Comparison of ENCODE assay signal across 1 cellular context in genomic region chr1:175839678-175840669, GRCh38.
TF ChIP-seq lines count a peak whose summit lies in the region.

No MANE protein-coding gene starts in this region.

TF ChIP-seq in HEK293, 187 proteins besides CTCF, POLR2A, EP300 and RAD21 (continued from another document and continues in another):
- TF ChIP-seq ZBTB11 (tag by site-specific recombination; conservative IDR thresholded peaks at IDR 0.05; ENCODE audit: low read depth) = no peak
- no peak for TF ChIP-seq YY2 (tag by site-specific recombination; IDR thresholded peaks at IDR 0.05)
- no peak for TF ChIP-seq ZFP37 (tag by site-specific recombination; IDR thresholded peaks at IDR 0.05)
- no peak for TF ChIP-seq ZNF214 (tag by site-specific recombination; IDR thresholded peaks at IDR 0.05; ENCODE audit: borderline replicate concordance)
- TF ChIP-seq ZNF292 (tag by site-specific recombination; IDR thresholded peaks at IDR 0.05; ENCODE audit: borderline replicate concordance, low read depth) = no peak
- TF ChIP-seq ZNF426 (tag by site-specific recombination; IDR thresholded peaks at IDR 0.05) = no peak
- TF ChIP-seq ZNF324 (tag by site-specific recombination; IDR thresholded peaks at IDR 0.05) = peak; percentile 65; the same call in 1 of the 2 replicates
- peak; percentile 75 for TF ChIP-seq IKZF3 (tag by site-specific recombination; IDR thresholded peaks at IDR 0.05)
- TF ChIP-seq ZNF354C (tag by site-specific recombination; IDR thresholded peaks at IDR 0.05; ENCODE audit: borderline replicate concordance, low read depth) = no peak
- no peak for TF ChIP-seq ZFHX2 (tag by site-specific recombination; conservative IDR thresholded peaks at IDR 0.05)
- peak; percentile 73; the same call in 1 of the 2 replicates for TF ChIP-seq ZNF394 (tag by site-specific recombination; IDR thresholded peaks at IDR 0.05; ENCODE audit: borderline replicate concordance)
- no peak for TF ChIP-seq ZNF530 (tag by site-specific recombination; IDR thresholded peaks at IDR 0.05; ENCODE audit: low read depth)
- TF ChIP-seq ZNF302 (tag by site-specific recombination; IDR thresholded peaks at IDR 0.05; ENCODE audit: low read depth) = no peak
- no peak for TF ChIP-seq ZNF202 (tag by site-specific recombination; IDR thresholded peaks at IDR 0.05; ENCODE audit: borderline replicate concordance)
- peak; percentile 86; the same call in 1 of the 2 replicates for TF ChIP-seq OVOL3 (tag by site-specific recombination; IDR thresholded peaks at IDR 0.05)
- TF ChIP-seq ZNF350 (tag by site-specific recombination; IDR thresholded peaks at IDR 0.05) = no peak
- TF ChIP-seq ZNF639 (tag by site-specific recombination; IDR thresholded peaks at IDR 0.05) = peak; percentile 73
- no peak for TF ChIP-seq ZNF692 (tag by site-specific recombination; IDR thresholded peaks at IDR 0.05)
- TF ChIP-seq ZNF670 (tag by site-specific recombination; IDR thresholded peaks at IDR 0.05; ENCODE audit: low read depth) = no peak
- TF ChIP-seq HOXD13 (CRISPR knock-in tag; IDR thresholded peaks at IDR 0.05; ENCODE audit: borderline replicate concordance) = no peak
- TF ChIP-seq ZNF580 (tag by site-specific recombination; IDR thresholded peaks at IDR 0.05) = no peak
- TF ChIP-seq ZNF148 (tag by site-specific recombination; IDR thresholded peaks at IDR 0.05; ENCODE audit: borderline replicate concordance) = no peak
- no peak for TF ChIP-seq ZNF223 (tag by site-specific recombination; IDR thresholded peaks at IDR 0.05)
- TF ChIP-seq ZNF645 (tag by site-specific recombination; IDR thresholded peaks at IDR 0.05) = no peak
- TF ChIP-seq GFI1B (tag by site-specific recombination; IDR thresholded peaks at IDR 0.05) = peak; percentile 95
- no peak for TF ChIP-seq TCF7L2 (IDR thresholded peaks at IDR 0.05; ENCODE audit: borderline replicate concordance, low read depth, low read length)
- no peak for TF ChIP-seq ZSCAN23 (tag by site-specific recombination; IDR thresholded peaks at IDR 0.05)
- no peak for TF ChIP-seq RBAK (tag by site-specific recombination; IDR thresholded peaks at IDR 0.05)
- TF ChIP-seq ZNF416 (tag by site-specific recombination; IDR thresholded peaks at IDR 0.05) = no peak
- no peak for TF ChIP-seq ZNF488 (tag by site-specific recombination; IDR thresholded peaks at IDR 0.05)
- TF ChIP-seq HIC1 (tag by site-specific recombination; IDR thresholded peaks at IDR 0.05) = no peak
- TF ChIP-seq HOXC10 (CRISPR knock-in tag; IDR thresholded peaks at IDR 0.05) = no peak
- peak; percentile 68 for TF ChIP-seq FEZF1 (tag by site-specific recombination; IDR thresholded peaks at IDR 0.05)
- TF ChIP-seq ZNF514 (tag by site-specific recombination; IDR thresholded peaks at IDR 0.05) = no peak
- TF ChIP-seq ZNF629 (tag by site-specific recombination; IDR thresholded peaks at IDR 0.05) = peak; percentile 83
- no peak for TF ChIP-seq ZNF777 (tag by site-specific recombination; IDR thresholded peaks at IDR 0.05; ENCODE audit: borderline replicate concordance)
- no peak for TF ChIP-seq ZNF114 (tag by site-specific recombination; IDR thresholded peaks at IDR 0.05)
- peak; percentile 79 for TF ChIP-seq WT1 (tag by site-specific recombination; IDR thresholded peaks at IDR 0.05)
- no peak for TF ChIP-seq GLIS2 (tag by site-specific recombination; IDR thresholded peaks at IDR 0.05)
- peak; percentile 51; the same call in 1 of the 2 replicates for TF ChIP-seq ZXDB (tag by site-specific recombination; IDR thresholded peaks at IDR 0.05)
- no peak for TF ChIP-seq ZNF23 (tag by site-specific recombination; IDR thresholded peaks at IDR 0.05; ENCODE audit: borderline replicate concordance)
- peak; percentile 62 for TF ChIP-seq GLIS1 (tag by site-specific recombination; IDR thresholded peaks at IDR 0.05)
- no peak for TF ChIP-seq HOXA7 (CRISPR knock-in tag; IDR thresholded peaks at IDR 0.05; ENCODE audit: borderline replicate concordance)
- TF ChIP-seq ZFP69B (tag by site-specific recombination; IDR thresholded peaks at IDR 0.05) = 0 out of 2 replicates have a peak, but pooled peaks have one; percentile 28
- TF ChIP-seq ZNF10 (tag by site-specific recombination; IDR thresholded peaks at IDR 0.05) = peak; percentile 91
- TF ChIP-seq PRDM6 (tag by site-specific recombination; IDR thresholded peaks at IDR 0.05) = peak; percentile 78
- peak; percentile 78 for TF ChIP-seq PRDM10 (tag by site-specific recombination; IDR thresholded peaks at IDR 0.05)
